Comparison of ENCODE assay signal across 8 cellular contexts in the genomic region with DNA sequence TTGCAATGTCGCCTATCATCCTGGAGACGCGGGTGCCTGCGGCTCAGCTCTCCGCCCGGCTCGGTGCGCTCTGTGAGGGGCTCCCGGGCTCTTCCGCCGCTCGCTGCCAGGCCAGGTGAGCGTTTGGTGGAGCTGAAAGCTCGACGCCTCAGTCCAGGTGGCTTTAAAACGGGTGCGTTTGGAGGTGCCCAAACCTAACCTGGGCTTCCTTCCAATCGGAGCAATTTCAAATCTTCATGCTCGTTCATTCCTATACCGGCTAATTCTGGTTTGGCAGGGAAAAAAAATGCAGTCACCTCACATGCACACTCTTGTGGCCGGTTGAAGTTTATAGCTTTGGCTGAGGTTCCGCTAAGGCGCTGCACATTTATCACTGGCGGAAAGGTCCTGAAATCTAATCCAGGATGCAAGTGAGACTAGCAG. TPM values are rescaled to one million over a fixed set of nuclear protein-coding genes. Genes with fewer than 3 reads are reported as not detected.
DNase-seq lines count a peak whose midpoint lies in the region; TF ChIP-seq lines count a peak whose summit lies in the region.

Gene SLC16A14 (minus strand): TSS at position 267 of the 423 bp plus-strand sequence. CDS start 9,572 bp downstream, outside the sequence.

- no peak for TF ChIP-seq POLR2A in esophagus muscularis mucosa (IDR thresholded peaks at IDR 0.05; ENCODE audit: low read depth)

- H3K36me3 ChIP-seq in HAP-1 (replicated peaks) (peaks cover 8% of the 10 kb centered on the region), esophagus muscularis mucosa (no peaks in the 10 kb centered on the region)

- H3K9me3 Mint-ChIP-seq in type B pancreatic cell: no peaks in the 10 kb centered on the region

- in situ Hi-C loops in HAP-1 (cut with MboI; ENCODE audit: low sequenced_read_pairs): loop anchor here (25.0 kb wide), 1 partner anchor 281 kb away; no protein-coding TSS in a partner anchor

- TF ChIP-seq EP300 in esophagus muscularis mucosa (IDR thresholded peaks at IDR 0.05): no peak

- H3K9me3 ChIP-seq in HAP-1 (no peaks in the 10 kb centered on the region), esophagus muscularis mucosa (no peaks in the 10 kb centered on the region)

- H3K36me3 Mint-ChIP-seq in type B pancreatic cell: no peaks in the 10 kb centered on the region

- intact Hi-C loops in esophagus muscularis mucosa (cut with DNase I): loop anchor here (5.0 kb wide), 1 partner anchor 89 kb away; no protein-coding TSS in a partner anchor

- H3K4me3 Mint-ChIP-seq in type B pancreatic cell: peak within 1 kb of the TSS; percentile 99

- peak; percentile 48 for DNase-seq in Daoy (ENCODE audit: low read depth)
- DNase-seq in HAP-1 (ENCODE audit: low spot score in 2 of 2): peak; percentile 62 to 70
- DNase-seq in NCI-H2081 (lab: John Stamatoyannopoulos, UW): peak; percentile 43 to 69
- DNase-seq in activated CD4-positive, alpha-beta T cell treated with anti-CD3 and anti-CD28 coated beads for 48 hours: peak; percentile 17
- no peak for DNase-seq in esophagus muscularis mucosa (ENCODE audit: extremely low spot score)
- peak; percentile 62 for DNase-seq in mucosa of gallbladder (ENCODE audit: low spot score)
- DNase-seq in type B pancreatic cell (ENCODE audit: extremely low spot score, unreplicated experiment): no peak
- DNase-seq in COR-L47 (lab: John Stamatoyannopoulos, UW): no peak

- no peaks in the 10 kb centered on the region for H3K27me3 ChIP-seq in HAP-1 (ENCODE audit: low read depth)
- H3K27me3 ChIP-seq in esophagus muscularis mucosa: no peaks in the 10 kb centered on the region

- peak in 2 of 3 experiments; percentile 26 to 37 for TF ChIP-seq CTCF in esophagus muscularis mucosa (IDR thresholded peaks at IDR 0.05)
- TF ChIP-seq CTCF in type B pancreatic cell (conservative IDR thresholded peaks at IDR 0.05): no peak

- no peaks in the 10 kb centered on the region for H3K4me1 Mint-ChIP-seq in type B pancreatic cell (ENCODE audit: unreplicated experiment)

- peak within 1 kb of the TSS; percentile 95 for H3K27ac Mint-ChIP-seq in type B pancreatic cell

- H3K4me3 ChIP-seq in HAP-1 (peak within 1 kb of the TSS; percentile 71), esophagus muscularis mucosa (peak within 1 kb of the TSS; percentile 64 to 82 (median 75))

- WGBS in esophagus muscularis mucosa: 14% methylated on average over 19 of the region's 24 CpGs

- H3K27ac ChIP-seq in esophagus muscularis mucosa (replicated peaks in 1 of 4): peak within 1 kb of the TSS; percentile 52 to 78 (median 70)

- H3K4me1 ChIP-seq in HAP-1 (peaks cover 7% of the 10 kb centered on the region), esophagus muscularis mucosa (peaks cover 8 to 28% (median 19%) of the 10 kb centered on the region in 4 donors)

- H3K27me3 Mint-ChIP-seq in type B pancreatic cell: peaks cover 12% of the 10 kb centered on the region

RNA-seq across cellular contexts. Expression of gene SLC16A14, which starts in this region (rescaled TPM):
- 1.9 and 2.1 TPM in 2 replicates for total RNA-seq in Daoy (2014; rRNA removed; shearing (Covaris generic))
- total RNA-seq in esophagus muscularis mucosa (1 to 10 TPM; 1.7 to 2.8 (median 2.3) TPM), mucosa of gallbladder (8.8 TPM), type B pancreatic cell (ENCODE audit: low replicate concordance) (9.1 and 9.3 TPM in 2 replicates)

Comparison
In these comparisons a context has a peak if more than half of its experiments do, and no peak if none do; other contexts are left out.
1. DNase-seq: peak in Daoy (single experiment), HAP-1 (2 of 2), NCI-H2081 (2 of 2), activated CD4-positive, alpha-beta T cell treated with anti-CD3 and anti-CD28 coated beads for 48 hours (single experiment) and mucosa of gallbladder (single experiment); none in esophagus muscularis mucosa (single experiment), type B pancreatic cell (single experiment) and COR-L47 (single experiment).